9 cellular contexts compared by ENCODE assay signal in the genomic region with DNA sequence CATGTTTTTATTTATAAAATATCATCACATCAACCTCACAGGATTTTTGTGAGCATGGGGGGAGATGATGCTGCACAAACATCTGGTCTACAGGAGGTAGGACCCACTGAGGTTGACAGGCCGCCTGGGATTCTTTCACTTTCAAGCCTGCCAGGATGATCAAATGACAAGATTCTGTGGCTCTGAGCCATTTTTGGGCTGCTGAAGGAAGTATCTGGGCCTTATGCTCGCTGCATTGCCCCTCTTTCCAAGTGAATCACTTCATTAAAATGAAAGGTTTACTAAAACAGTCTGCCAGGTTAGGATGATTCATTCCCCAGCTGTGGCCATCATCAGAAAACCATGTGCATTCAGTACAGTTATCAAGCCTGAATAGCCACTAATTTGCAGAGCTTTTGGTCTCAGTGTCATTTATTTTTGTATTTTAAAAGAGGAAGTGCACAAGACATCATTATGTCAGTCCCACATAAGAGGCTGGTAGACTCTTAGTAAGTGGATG. TPM values are rescaled to one million over a fixed set of nuclear protein-coding genes. Genes with fewer than 3 reads are reported as not detected.
DNase-seq lines count a peak whose midpoint lies in the region; ATAC-seq and TF ChIP-seq lines count a peak whose summit lies in the region.
"Had no signal": no experiment of that assay in that cellular context is flagged by ENCODE, and none has a peak within 500 bp of the region (broad histone marks: within the 10 kb centered on the region; RNA-seq: fewer than 3 reads in every experiment).

No MANE protein-coding gene starts in this region.

- no peaks in the 10 kb centered on the region for H3K27me3 ChIP-seq in ACC112 (ENCODE audit: insufficient read depth, low read length)

- ATAC-seq in HG03442 (IDR thresholded peaks at IDR 0.05; ENCODE audit: unreplicated experiment) (peak; percentile 74), activated B cell treated with CpG ODN at 0.5 μM for 24 hours (ENCODE audit: low read depth) (peak; percentile 40)

- DNase-seq in GM19240 (ENCODE audit: insufficient read length, low spot score) = peak; percentile 19
- DNase-seq in activated B cell treated with CpG ODN at 0.5 μM for 24 hours = no peak
- DNase-seq in kidney tubule cell (ENCODE audit: low spot score) = peak; percentile 98
- DNase-seq in T-helper 2 cell = no peak
- DNase-seq in activated CD4-positive, alpha-beta T cell treated with anti-CD3 and anti-CD28 coated beads, Interleukin-2, amount 10 ng/mL, durations not matched to agents 7 days and 5 days = no peak
- DNase-seq in NCI-H2196 treated with DMSO at 0.1 percent for 48 hours (lab: John Stamatoyannopoulos, UW; ENCODE audit: unreplicated experiment) = no peak

- no peak overlapping the region for H3K4me3 Mint-ChIP-seq in activated B cell treated with CpG ODN at 0.5 μM for 24 hours
- no peak overlapping the region for H3K4me3 Mint-ChIP-seq in activated CD4-positive, alpha-beta T cell treated with anti-CD3 and anti-CD28 coated beads, Interleukin-2, amount 10 ng/mL, durations not matched to agents 7 days and 5 days

- no peaks in the 10 kb centered on the region for H3K27me3 Mint-ChIP-seq in activated B cell treated with CpG ODN at 0.5 μM for 24 hours
- H3K27me3 Mint-ChIP-seq in activated CD4-positive, alpha-beta T cell treated with anti-CD3 and anti-CD28 coated beads, Interleukin-2, amount 10 ng/mL, durations not matched to agents 7 days and 5 days = no peaks in the 10 kb centered on the region

- no peak overlapping the region for H3K4me3 ChIP-seq in ACC112 (ENCODE audit: low read depth, low read length)

- H3K36me3 ChIP-seq in ACC112 (ENCODE audit: insufficient read depth, low read length) = peaks cover 12% of the 10 kb centered on the region; the same call in 1 of the 2 replicates

- intact Hi-C loops in activated B cell treated with CpG ODN at 0.5 μM for 24 hours (cut with micrococcal nuclease) = no loop called here

- no peak overlapping the region for H2AFZ ChIP-seq in ACC112 (ENCODE audit: low read length, unreplicated experiment)

- POLR2A ChIA-PET in activated B cell treated with CpG ODN at 0.5 μM for 24 hours (lab: Charles Lee) = no interaction called here
- POLR2A ChIA-PET in activated CD4-positive, alpha-beta T cell treated with anti-CD3 and anti-CD28 coated beads, Interleukin-2, amount 10 ng/mL, durations not matched to agents 7 days and 5 days (lab: Charles Lee) = no interaction called here

- no peaks in the 10 kb centered on the region for H3K36me3 Mint-ChIP-seq in activated B cell treated with CpG ODN at 0.5 μM for 24 hours (ENCODE audit: low read depth)
- H3K36me3 Mint-ChIP-seq in activated CD4-positive, alpha-beta T cell treated with anti-CD3 and anti-CD28 coated beads, Interleukin-2, amount 10 ng/mL, durations not matched to agents 7 days and 5 days (ENCODE audit: low read depth) = no peaks in the 10 kb centered on the region
- H3K36me3 Mint-ChIP-seq: activated naive CD4-positive, alpha-beta T cell treated with anti-CD3 and anti-CD28 coated beads, Interleukin-2, amount 50 U/mL, for 72 hours had no signal

- H3K9me3 Mint-ChIP-seq in activated B cell treated with CpG ODN at 0.5 μM for 24 hours = no peaks in the 10 kb centered on the region
- no peaks in the 10 kb centered on the region for H3K9me3 Mint-ChIP-seq in activated CD4-positive, alpha-beta T cell treated with anti-CD3 and anti-CD28 coated beads, Interleukin-2, amount 10 ng/mL, durations not matched to agents 7 days and 5 days
- H3K9me3 Mint-ChIP-seq: activated naive CD4-positive, alpha-beta T cell treated with anti-CD3 and anti-CD28 coated beads, Interleukin-2, amount 50 U/mL, for 72 hours had no signal

- H3K4me1 ChIP-seq in ACC112 (ENCODE audit: control insufficient read depth, insufficient read depth, low read length, unreplicated experiment) = peaks cover 41% of the 10 kb centered on the region

- H3K27ac ChIP-seq in ACC112 (ENCODE audit: low read depth, low read length) = peak overlapping the region; percentile 82

- H3K79me2 ChIP-seq in ACC112 (ENCODE audit: control insufficient read depth, insufficient read depth, low read length, unreplicated experiment) = peaks cover 84% of the 10 kb centered on the region

- H3K27ac Mint-ChIP-seq in activated B cell treated with CpG ODN at 0.5 μM for 24 hours = no peak overlapping the region
- H3K27ac Mint-ChIP-seq in activated CD4-positive, alpha-beta T cell treated with anti-CD3 and anti-CD28 coated beads, Interleukin-2, amount 10 ng/mL, durations not matched to agents 7 days and 5 days = no peak overlapping the region
- H3K27ac Mint-ChIP-seq: activated naive CD4-positive, alpha-beta T cell treated with anti-CD3 and anti-CD28 coated beads, Interleukin-2, amount 50 U/mL, for 72 hours had no signal

- CTCF ChIA-PET in activated B cell treated with CpG ODN at 0.5 μM for 24 hours (lab: Charles Lee) = no interaction called here
- CTCF ChIA-PET in activated CD4-positive, alpha-beta T cell treated with anti-CD3 and anti-CD28 coated beads, Interleukin-2, amount 10 ng/mL, durations not matched to agents 7 days and 5 days (lab: Charles Lee) = no interaction called here

- no peak for TF ChIP-seq CTCF in activated B cell treated with CpG ODN at 0.5 μM for 24 hours (IDR thresholded peaks at IDR 0.05)

- peaks cover 5% of the 10 kb centered on the region for H3K4me1 Mint-ChIP-seq in activated B cell treated with CpG ODN at 0.5 μM for 24 hours
- H3K4me1 Mint-ChIP-seq in activated CD4-positive, alpha-beta T cell treated with anti-CD3 and anti-CD28 coated beads, Interleukin-2, amount 10 ng/mL, durations not matched to agents 7 days and 5 days = no peaks in the 10 kb centered on the region

RNA-seq across cellular contexts. Expression of a gene that starts 34.4 kb away (rescaled TPM):
- total RNA-seq in activated B cell treated with CpG ODN at 0.5 μM for 24 hours = 0.07 and 0.13 TPM in 2 replicates
- under 1 TPM; 0.02 to 0.25 TPM for total RNA-seq in activated CD4-positive, alpha-beta T cell treated with anti-CD3 and anti-CD28 coated beads, Interleukin-2, amount 10 ng/mL, durations not matched to agents 7 days and 5 days

Comparison
In these comparisons a context has a peak if more than half of its experiments do, and no peak if none do; other contexts are left out.
1. DNase-seq: peak in GM19240 (single experiment) and kidney tubule cell (single experiment); none in activated B cell treated with CpG ODN at 0.5 μM for 24 hours (single experiment), T-helper 2 cell (0 of 5), activated CD4-positive, alpha-beta T cell treated with anti-CD3 and anti-CD28 coated beads, Interleukin-2, amount 10 ng/mL, durations not matched to agents 7 days and 5 days (single experiment) and NCI-H2196 treated with DMSO at 0.1 percent for 48 hours (single experiment).